ENCODE assay signal across 10 cellular contexts in the genomic region with DNA sequence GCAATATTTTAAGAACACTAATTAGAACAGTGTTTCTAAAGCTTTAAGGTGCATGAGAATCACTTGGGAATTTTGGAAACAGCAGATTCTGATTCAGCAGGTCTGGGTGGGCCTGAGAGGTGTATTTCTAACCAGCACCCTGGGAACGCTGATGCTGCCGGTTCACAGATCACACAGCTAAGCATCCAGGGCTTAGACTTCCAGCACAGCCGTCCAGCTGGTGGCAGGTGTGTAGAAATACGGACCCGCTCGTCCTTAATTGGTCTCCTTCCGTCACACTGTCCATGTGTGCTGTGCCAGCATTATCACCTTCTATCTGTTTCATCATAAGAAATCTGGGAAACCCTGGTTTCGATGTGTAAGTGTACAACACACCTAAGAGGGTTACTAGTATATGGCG. TPM values are rescaled to one million over a fixed set of nuclear protein-coding genes. Genes with fewer than 3 reads are reported as not detected.
"Had no signal": no experiment of that assay in that cellular context is flagged by ENCODE, and none has a peak within 500 bp of the region (broad histone marks: within the 10 kb centered on the region; RNA-seq: fewer than 3 reads in every experiment).

No MANE protein-coding gene starts in this region.

- H3K9me3 ChIP-seq: HAP-1 had no signal

- H3K4me1 ChIP-seq: HAP-1 had no signal

- H3K4me3 ChIP-seq: GM23248, HAP-1 had no signal

- H2AFZ ChIP-seq: GM23248 had no signal

- DNase-seq: GM23248, GOT3, H7, HFFc6, KBM-7 had no signal

- H3K9ac ChIP-seq: GM23248 had no signal

- H3K36me3 ChIP-seq: HAP-1 had no signal

- H3K27ac ChIP-seq: GM23248, HL-60 had no signal

- ATAC-seq: HCT116, HepG2 had no signal

RNA-seq across cellular contexts. Expression of gene DAOA, which starts 40.6 kb away (rescaled TPM):
- polyA plus RNA-seq: GM23248, HepG2, IgD-negative memory B cell had no signal
